ENCODE assay signal across 1 cellular context in the genomic region with DNA sequence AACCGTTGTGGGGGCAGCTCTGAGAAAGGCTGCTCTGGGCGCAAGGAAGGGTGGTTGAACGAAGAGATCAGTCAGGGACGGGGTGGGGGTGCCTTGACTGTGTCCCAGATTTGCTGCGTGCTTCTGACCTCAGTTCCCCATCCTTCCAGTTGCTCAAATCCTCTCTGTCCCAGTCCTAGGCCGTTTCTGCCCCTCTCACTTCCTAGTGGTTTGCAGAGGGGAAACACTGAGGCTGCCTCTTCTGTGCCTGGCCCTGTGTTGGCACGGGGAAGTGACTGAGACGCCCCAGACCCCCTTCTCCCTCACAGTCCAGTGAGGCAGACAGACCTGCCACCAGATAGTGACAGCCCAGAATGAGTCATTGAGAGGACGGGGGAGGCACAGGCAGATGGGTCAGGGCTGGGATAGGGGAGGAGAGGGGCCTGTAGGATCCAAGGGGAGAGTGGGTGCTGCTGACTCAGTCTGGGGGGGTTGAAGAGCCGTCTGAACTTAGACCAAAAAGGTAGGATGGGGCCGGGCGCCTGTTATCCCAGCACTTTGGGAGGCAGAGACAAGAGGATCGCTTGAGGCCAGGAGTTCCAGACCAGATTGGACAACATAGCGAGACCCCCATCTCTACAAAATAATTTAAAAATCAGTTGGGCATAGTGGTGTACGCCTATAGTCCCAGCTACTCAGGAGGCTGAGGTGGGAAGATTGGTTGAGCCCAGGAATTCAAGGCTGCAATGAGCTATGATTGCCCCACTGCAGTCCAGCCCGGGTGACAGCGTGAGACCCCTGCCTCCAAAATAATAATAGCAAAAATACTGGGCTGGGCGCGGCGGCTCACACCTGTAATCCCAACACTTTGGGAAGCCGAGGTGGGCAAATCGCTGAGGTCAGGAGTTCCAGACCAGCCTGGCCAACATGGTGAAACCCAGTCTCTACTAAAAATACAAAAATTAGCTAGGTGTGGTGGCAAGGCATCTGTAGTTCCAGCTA.
TF ChIP-seq lines count a peak whose summit lies in the region.

No MANE protein-coding gene starts in this region.

TF ChIP-seq in K562, 482 proteins besides CTCF, POLR2A, EP300 and RAD21 (continued from another document and continues in another):
- TF ChIP-seq MBD2 (IDR thresholded peaks at IDR 0.05; ENCODE audit: borderline replicate concordance, low read depth) (peak; percentile 56; the same call in 1 of the 2 replicates), CBFB (CRISPR knock-in tag; IDR thresholded peaks at IDR 0.05) (peak; percentile 73), POLR2B (IDR thresholded peaks at IDR 0.05; ENCODE audit: low read depth, partially characterized antibody) (peak; percentile 67), MXI1 (IDR thresholded peaks at IDR 0.05; ENCODE audit: low read depth, low read length) (no peak), CTBP1 (IDR thresholded peaks at IDR 0.05; ENCODE audit: borderline replicate concordance) (peak; percentile 47), FOXJ3 (CRISPR knock-in tag; IDR thresholded peaks at IDR 0.05) (0 out of 2 replicates have a peak, but pooled peaks have one; percentile 10), NFXL1 (CRISPR knock-in tag; IDR thresholded peaks at IDR 0.05) (no peak), ATF7 (IDR thresholded peaks at IDR 0.05) (peak; percentile 27), JUND (IDR thresholded peaks at IDR 0.05; ENCODE audit: borderline replicate concordance, low read depth, low read length) (peak; percentile 97), JUND (tag; IDR thresholded peaks at IDR 0.05; ENCODE audit: borderline replicate concordance, low read depth, low read length) (peak; percentile 95; the same call in 2 of the 3 replicates), MED1 (CRISPR knock-in tag; IDR thresholded peaks at IDR 0.05; ENCODE audit: borderline replicate concordance) (no peak), ADNP (tag; IDR thresholded peaks at IDR 0.05) (no peak), ETV5 (CRISPR knock-in tag; IDR thresholded peaks at IDR 0.05; ENCODE audit: low read depth) (peak; percentile 77; the same call in 1 of the 2 replicates), TRIM24 (IDR thresholded peaks at IDR 0.05) (peak in 1 of 2 experiments; percentile 27; a peak in 2 of 4 replicates), DPF2 (IDR thresholded peaks at IDR 0.05) (peak; percentile 97), SMARCA5 (IDR thresholded peaks at IDR 0.05) (peak; percentile 21; the same call in 1 of the 2 replicates), KDM4B (IDR thresholded peaks at IDR 0.05; ENCODE audit: borderline replicate concordance in 2 of 2, low read depth in 1 of 2) (no peak), GATAD2A (IDR thresholded peaks at IDR 0.05) (peak; percentile 86; the same call in 1 of the 2 replicates), POLR3A (IDR thresholded peaks at IDR 0.05; ENCODE audit: borderline replicate concordance, extremely low read depth, insufficient read depth, insufficient read length) (no peak), FOSL1 (tag; conservative IDR thresholded peaks at IDR 0.05) (peak; percentile 91), BRD4 (IDR thresholded peaks at IDR 0.05) (0 out of 2 replicates have a peak, but pooled peaks have one; percentile 38), KDM1A (IDR thresholded peaks at IDR 0.05) (peak; percentile 78 to 79), C11orf30 (IDR thresholded peaks at IDR 0.05; ENCODE audit: low read depth) (peak; percentile 13; the same call in 1 of the 2 replicates), KLF16 (IDR thresholded peaks at IDR 0.05) (peak; percentile 22; the same call in 1 of the 2 replicates), GATAD2B (IDR thresholded peaks at IDR 0.05; ENCODE audit: borderline replicate concordance) (peak; percentile 19; the same call in 1 of the 2 replicates), NFRKB (IDR thresholded peaks at IDR 0.05; ENCODE audit: low read depth) (no peak), RNF2 (IDR thresholded peaks at IDR 0.05) (peak; percentile 62), CBX2 (IDR thresholded peaks at IDR 0.05; ENCODE audit: insufficient read depth, low read length, poor library complexity, severe bottlenecking) (no peak), ZNF121 (CRISPR knock-in tag; conservative IDR thresholded peaks at IDR 0.05) (peak; percentile 55), CREB1 (IDR thresholded peaks at IDR 0.05) (peak; percentile 37; the same call in 1 of the 2 replicates), CREB1 (CRISPR knock-in tag; IDR thresholded peaks at IDR 0.05) (no peak), CHD4 (IDR thresholded peaks at IDR 0.05; ENCODE audit: insufficient read depth, insufficient replicate concordance, low read depth, low read length, poor library complexity, severe bottlenecking) (peak; percentile 24), CHD2 (IDR thresholded peaks at IDR 0.05; ENCODE audit: low read depth, low read length) (no peak), ZBTB7A (IDR thresholded peaks at IDR 0.05; ENCODE audit: borderline replicate concordance, control insufficient read depth, low read depth, low read length) (peak; percentile 87), TBP (optimal IDR thresholded peaks at IDR 0.05; ENCODE audit: low read depth, low read length) (peak; percentile 43), FOXK1 (CRISPR knock-in tag; IDR thresholded peaks at IDR 0.05; ENCODE audit: borderline replicate concordance) (no peak), EGR1 (conservative IDR thresholded peaks at IDR 0.05) (peak; percentile 83), ESRRB (CRISPR knock-in tag; IDR thresholded peaks at IDR 0.05; ENCODE audit: borderline replicate concordance) (no peak), ZNF134 (CRISPR knock-in tag; conservative IDR thresholded peaks at IDR 0.05) (no peak), IFI16 (CRISPR knock-in tag; IDR thresholded peaks at IDR 0.05) (no peak), NFE2 (IDR thresholded peaks at IDR 0.05; ENCODE audit: low read depth) (peak; percentile 67; the same call in 1 of the 2 replicates), NFE2L1 (tag; IDR thresholded peaks at IDR 0.05; ENCODE audit: borderline replicate concordance, low read depth) (no peak), PRMT5 (CRISPR knock-in tag; IDR thresholded peaks at IDR 0.05) (no peak), NCOA6 (IDR thresholded peaks at IDR 0.05) (no peak), HIVEP1 (CRISPR knock-in tag; IDR thresholded peaks at IDR 0.05) (no peak), TRIM28 (IDR thresholded peaks at IDR 0.05) (no peak), NFIC (IDR thresholded peaks at IDR 0.05) (peak; percentile 52; the same call in 1 of the 2 replicates), MECOM (CRISPR knock-in tag; IDR thresholded peaks at IDR 0.05) (0 out of 2 replicates have a peak, but pooled peaks have one; percentile 69)
- TF ChIP-seq, protein P1, sequence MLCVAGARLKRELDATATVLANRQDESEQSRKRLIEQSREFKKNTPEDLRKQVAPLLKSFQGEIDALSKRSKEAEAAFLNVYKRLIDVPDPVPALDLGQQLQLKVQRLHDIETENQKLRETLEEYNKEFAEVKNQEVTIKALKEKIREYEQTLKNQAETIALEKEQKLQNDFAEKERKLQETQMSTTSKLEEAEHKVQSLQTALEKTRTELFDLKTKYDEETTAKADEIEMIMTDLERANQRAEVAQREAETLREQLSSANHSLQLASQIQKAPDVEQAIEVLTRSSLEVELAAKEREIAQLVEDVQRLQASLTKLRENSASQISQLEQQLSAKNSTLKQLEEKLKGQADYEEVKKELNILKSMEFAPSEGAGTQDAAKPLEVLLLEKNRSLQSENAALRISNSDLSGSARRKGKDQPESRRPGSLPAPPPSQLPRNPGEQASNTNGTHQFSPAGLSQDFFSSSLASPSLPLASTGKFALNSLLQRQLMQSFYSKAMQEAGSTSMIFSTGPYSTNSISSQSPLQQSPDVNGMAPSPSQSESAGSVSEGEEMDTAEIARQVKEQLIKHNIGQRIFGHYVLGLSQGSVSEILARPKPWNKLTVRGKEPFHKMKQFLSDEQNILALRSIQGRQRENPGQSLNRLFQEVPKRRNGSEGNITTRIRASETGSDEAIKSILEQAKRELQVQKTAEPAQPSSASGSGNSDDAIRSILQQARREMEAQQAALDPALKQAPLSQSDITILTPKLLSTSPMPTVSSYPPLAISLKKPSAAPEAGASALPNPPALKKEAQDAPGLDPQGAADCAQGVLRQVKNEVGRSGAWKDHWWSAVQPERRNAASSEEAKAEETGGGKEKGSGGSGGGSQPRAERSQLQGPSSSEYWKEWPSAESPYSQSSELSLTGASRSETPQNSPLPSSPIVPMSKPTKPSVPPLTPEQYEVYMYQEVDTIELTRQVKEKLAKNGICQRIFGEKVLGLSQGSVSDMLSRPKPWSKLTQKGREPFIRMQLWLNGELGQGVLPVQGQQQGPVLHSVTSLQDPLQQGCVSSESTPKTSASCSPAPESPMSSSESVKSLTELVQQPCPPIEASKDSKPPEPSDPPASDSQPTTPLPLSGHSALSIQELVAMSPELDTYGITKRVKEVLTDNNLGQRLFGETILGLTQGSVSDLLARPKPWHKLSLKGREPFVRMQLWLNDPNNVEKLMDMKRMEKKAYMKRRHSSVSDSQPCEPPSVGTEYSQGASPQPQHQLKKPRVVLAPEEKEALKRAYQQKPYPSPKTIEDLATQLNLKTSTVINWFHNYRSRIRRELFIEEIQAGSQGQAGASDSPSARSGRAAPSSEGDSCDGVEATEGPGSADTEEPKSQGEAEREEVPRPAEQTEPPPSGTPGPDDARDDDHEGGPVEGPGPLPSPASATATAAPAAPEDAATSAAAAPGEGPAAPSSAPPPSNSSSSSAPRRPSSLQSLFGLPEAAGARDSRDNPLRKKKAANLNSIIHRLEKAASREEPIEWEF (CRISPR knock-in tag; IDR thresholded peaks at IDR 0.05) = no peak
- TF ChIP-seq, protein P2, sequence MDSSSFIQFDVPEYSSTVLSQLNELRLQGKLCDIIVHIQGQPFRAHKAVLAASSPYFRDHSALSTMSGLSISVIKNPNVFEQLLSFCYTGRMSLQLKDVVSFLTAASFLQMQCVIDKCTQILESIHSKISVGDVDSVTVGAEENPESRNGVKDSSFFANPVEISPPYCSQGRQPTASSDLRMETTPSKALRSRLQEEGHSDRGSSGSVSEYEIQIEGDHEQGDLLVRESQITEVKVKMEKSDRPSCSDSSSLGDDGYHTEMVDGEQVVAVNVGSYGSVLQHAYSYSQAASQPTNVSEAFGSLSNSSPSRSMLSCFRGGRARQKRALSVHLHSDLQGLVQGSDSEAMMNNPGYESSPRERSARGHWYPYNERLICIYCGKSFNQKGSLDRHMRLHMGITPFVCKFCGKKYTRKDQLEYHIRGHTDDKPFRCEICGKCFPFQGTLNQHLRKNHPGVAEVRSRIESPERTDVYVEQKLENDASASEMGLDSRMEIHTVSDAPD (CRISPR knock-in tag; IDR thresholded peaks at IDR 0.05) = no peak
- TF ChIP-seq, protein P3, sequence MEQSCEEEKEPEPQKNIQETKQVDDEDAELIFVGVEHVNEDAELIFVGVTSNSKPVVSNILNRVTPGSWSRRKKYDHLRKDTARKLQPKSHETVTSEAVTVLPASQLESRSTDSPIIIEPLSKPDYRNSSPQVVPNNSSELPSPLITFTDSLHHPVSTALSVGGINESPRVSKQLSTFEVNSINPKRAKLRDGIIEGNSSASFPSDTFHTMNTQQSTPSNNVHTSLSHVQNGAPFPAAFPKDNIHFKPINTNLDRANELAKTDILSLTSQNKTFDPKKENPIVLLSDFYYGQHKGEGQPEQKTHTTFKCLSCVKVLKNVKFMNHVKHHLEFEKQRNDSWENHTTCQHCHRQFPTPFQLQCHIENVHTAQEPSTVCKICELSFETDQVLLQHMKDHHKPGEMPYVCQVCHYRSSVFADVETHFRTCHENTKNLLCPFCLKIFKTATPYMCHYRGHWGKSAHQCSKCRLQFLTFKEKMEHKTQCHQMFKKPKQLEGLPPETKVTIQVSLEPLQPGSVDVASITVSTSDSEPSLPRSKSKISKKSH (CRISPR knock-in tag; IDR thresholded peaks at IDR 0.05) = no peak
- TF ChIP-seq, protein P4, sequence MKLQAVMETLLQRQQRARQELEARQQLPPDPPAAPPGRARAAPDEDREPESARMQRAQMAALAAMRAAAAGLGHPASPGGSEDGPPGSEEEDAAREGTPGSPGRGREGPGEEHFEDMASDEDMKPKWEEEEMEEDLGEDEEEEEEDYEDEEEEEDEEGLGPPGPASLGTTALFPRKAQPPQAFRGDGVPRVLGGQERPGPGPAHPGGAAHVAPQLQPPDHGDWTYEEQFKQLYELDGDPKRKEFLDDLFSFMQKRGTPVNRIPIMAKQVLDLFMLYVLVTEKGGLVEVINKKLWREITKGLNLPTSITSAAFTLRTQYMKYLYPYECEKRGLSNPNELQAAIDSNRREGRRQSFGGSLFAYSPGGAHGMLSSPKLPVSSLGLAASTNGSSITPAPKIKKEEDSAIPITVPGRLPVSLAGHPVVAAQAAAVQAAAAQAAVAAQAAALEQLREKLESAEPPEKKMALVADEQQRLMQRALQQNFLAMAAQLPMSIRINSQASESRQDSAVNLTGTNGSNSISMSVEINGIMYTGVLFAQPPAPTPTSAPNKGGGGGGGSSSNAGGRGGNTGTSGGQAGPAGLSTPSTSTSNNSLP (IDR thresholded peaks at IDR 0.05; ENCODE audit: borderline replicate concordance, low read depth, low read length) = no peak
- TF ChIP-seq, protein P5, sequence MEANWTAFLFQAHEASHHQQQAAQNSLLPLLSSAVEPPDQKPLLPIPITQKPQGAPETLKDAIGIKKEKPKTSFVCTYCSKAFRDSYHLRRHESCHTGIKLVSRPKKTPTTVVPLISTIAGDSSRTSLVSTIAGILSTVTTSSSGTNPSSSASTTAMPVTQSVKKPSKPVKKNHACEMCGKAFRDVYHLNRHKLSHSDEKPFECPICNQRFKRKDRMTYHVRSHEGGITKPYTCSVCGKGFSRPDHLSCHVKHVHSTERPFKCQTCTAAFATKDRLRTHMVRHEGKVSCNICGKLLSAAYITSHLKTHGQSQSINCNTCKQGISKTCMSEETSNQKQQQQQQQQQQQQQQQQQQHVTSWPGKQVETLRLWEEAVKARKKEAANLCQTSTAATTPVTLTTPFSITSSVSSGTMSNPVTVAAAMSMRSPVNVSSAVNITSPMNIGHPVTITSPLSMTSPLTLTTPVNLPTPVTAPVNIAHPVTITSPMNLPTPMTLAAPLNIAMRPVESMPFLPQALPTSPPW (CRISPR knock-in tag; IDR thresholded peaks at IDR 0.05) = peak; percentile 60
- TF ChIP-seq, protein P6, sequence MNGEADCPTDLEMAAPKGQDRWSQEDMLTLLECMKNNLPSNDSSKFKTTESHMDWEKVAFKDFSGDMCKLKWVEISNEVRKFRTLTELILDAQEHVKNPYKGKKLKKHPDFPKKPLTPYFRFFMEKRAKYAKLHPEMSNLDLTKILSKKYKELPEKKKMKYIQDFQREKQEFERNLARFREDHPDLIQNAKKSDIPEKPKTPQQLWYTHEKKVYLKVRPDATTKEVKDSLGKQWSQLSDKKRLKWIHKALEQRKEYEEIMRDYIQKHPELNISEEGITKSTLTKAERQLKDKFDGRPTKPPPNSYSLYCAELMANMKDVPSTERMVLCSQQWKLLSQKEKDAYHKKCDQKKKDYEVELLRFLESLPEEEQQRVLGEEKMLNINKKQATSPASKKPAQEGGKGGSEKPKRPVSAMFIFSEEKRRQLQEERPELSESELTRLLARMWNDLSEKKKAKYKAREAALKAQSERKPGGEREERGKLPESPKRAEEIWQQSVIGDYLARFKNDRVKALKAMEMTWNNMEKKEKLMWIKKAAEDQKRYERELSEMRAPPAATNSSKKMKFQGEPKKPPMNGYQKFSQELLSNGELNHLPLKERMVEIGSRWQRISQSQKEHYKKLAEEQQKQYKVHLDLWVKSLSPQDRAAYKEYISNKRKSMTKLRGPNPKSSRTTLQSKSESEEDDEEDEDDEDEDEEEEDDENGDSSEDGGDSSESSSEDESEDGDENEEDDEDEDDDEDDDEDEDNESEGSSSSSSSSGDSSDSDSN (IDR thresholded peaks at IDR 0.05; ENCODE audit: borderline replicate concordance in 1 of 2, low read depth in 2 of 2, low read length in 2 of 2) = 0 out of 4 replicates have a peak, but pooled peaks of 1 of the 2 experiments have one; percentile 43
